In genomic region chr19:17654993-17655392, GRCh38 we compare ENCODE assay signal across 1 cellular context.
TF ChIP-seq lines count a peak whose summit lies in the region.

No MANE protein-coding gene starts in this region.

TF ChIP-seq in HCT116, 20 proteins besides CTCF, POLR2A, EP300 and RAD21 (continued from another document):
- no peak for TF ChIP-seq REST (IDR thresholded peaks at IDR 0.05; ENCODE audit: low read depth)
- TF ChIP-seq ZNF274 (IDR thresholded peaks at IDR 0.05; ENCODE audit: low read depth, low read length), result no peak
